ENCODE assay signal across 9 cellular contexts in the genomic region with DNA sequence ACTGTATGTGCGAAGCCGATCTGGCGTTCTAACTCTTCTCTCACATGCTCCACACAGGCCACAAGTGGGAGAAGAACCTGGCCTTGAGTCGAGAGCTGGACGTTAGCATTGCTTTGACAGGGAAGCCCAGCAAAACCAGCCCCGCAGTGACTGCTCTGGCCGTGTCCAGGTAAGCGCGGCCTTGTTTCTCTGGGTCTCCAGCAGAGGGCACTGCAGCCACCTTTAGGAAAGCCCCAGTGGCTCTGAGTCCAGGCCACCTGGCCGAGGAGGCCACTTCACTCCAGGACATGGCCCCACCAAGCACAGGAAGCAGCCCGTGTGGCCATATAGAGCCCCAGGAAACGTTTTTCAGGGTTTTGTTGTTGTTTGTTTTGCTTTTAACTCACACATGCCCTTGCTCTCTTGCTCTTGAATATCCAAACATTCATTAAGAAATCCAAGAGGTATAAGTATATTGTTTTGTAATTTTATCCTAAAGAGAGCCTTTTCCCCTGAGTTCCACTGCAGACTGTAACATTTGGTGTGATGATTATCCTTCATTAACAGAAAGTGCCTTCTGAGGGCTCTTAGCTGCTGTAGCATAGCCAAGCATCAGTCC. TPM values are rescaled to one million over a fixed set of nuclear protein-coding genes. Genes with fewer than 3 reads are reported as not detected.
A peak's percentile ranks its signal among the peaks of the same experiment; 100 is the strongest.
DNase-seq lines count a peak whose midpoint lies in the region; ATAC-seq, FAIRE-seq and TF ChIP-seq lines count a peak whose summit lies in the region.
"Had no signal": no experiment of that assay in that cellular context is flagged by ENCODE, and none has a peak within 500 bp of the region (broad histone marks: within the 10 kb centered on the region; RNA-seq: fewer than 3 reads in every experiment).

No MANE protein-coding gene starts in this region.

- H3K79me2 ChIP-seq in H1 (ENCODE audit: control insufficient read depth in 1 of 2, insufficient read depth in 2 of 2, low read length in 2 of 2) = no peaks in the 10 kb centered on the region

- peaks cover 2% of the 10 kb centered on the region; the same call in 1 of the 2 replicates for H3K23me2 ChIP-seq in H1 (ENCODE audit: low read depth, low read length)

- H3K18ac ChIP-seq in H1 (ENCODE audit: extremely low read depth, low read length) (no peak overlapping the region), mesenchymal stem cell (ENCODE audit: low read depth in 1 of 2, low read length in 2 of 2) (no peak overlapping the region)

- no peaks in the 10 kb centered on the region for H3K4me1 ChIP-seq in H1 (replicated peaks in 1 of 4; ENCODE audit: control insufficient read depth in 3 of 4, insufficient read depth in 4 of 4, low read length in 3 of 4)
- H3K4me1 ChIP-seq in mesenchymal stem cell (ENCODE audit: control insufficient read depth, insufficient read depth, low read depth, low read length) = no peaks in the 10 kb centered on the region
- H3K4me1 ChIP-seq in thoracic aorta (ENCODE audit: control insufficient read depth in 1 of 2, low read depth in 2 of 2) = no peaks in the 10 kb centered on the region

- POLR2A ChIA-PET in H1 (lab: Charles Lee; ENCODE audit: partially characterized antibody) = no interaction called here

- no peaks in the 10 kb centered on the region for H3K79me1 ChIP-seq in H1 (ENCODE audit: low read depth, low read length)
- H3K79me1 ChIP-seq in mesenchymal stem cell (replicated peaks; ENCODE audit: low read length, poor library complexity, severe bottlenecking) = no peaks in the 10 kb centered on the region

- H3K4me3 ChIP-seq in H1 (ENCODE audit: extremely low read depth in 1 of 4, insufficient read depth in 2 of 4, low read depth in 3 of 4, low read length in 4 of 4) (no peak overlapping the region), mesenchymal stem cell (ENCODE audit: insufficient read depth in 1 of 2, low read depth in 1 of 2, low read length in 2 of 2) (no peak overlapping the region), thoracic aorta (no peak overlapping the region)

- H3K36me3 ChIP-seq in H1 (ENCODE audit: control insufficient read depth in 2 of 4, insufficient read depth in 4 of 4, low read length in 3 of 4) = no peaks in the 10 kb centered on the region
- no peaks in the 10 kb centered on the region for H3K36me3 ChIP-seq in mesenchymal stem cell (ENCODE audit: control insufficient read depth in 1 of 2, insufficient read depth in 2 of 2, low read depth in 1 of 2, low read length in 2 of 2)
- no peaks in the 10 kb centered on the region for H3K36me3 ChIP-seq in thoracic aorta

- H2AK5ac ChIP-seq in H1 (ENCODE audit: low read depth, low read length) (no peak overlapping the region), mesenchymal stem cell (ENCODE audit: low read length, severe bottlenecking) (no peak overlapping the region)

- H4K20me1 ChIP-seq in H1 (replicated peaks in 1 of 2; ENCODE audit: control insufficient read depth in 1 of 2, insufficient read depth in 2 of 2, low read length in 2 of 2) = no peaks in the 10 kb centered on the region

- H3K4ac ChIP-seq in H1 (replicated peaks; ENCODE audit: insufficient read length, low read depth, low read length) (no peak overlapping the region), mesenchymal stem cell (ENCODE audit: low read depth in 1 of 2, low read length in 2 of 2) (no peak overlapping the region)

- H4K8ac ChIP-seq in H1 (ENCODE audit: extremely low read depth, insufficient read depth, low read length) (no peak overlapping the region), mesenchymal stem cell (ENCODE audit: low read length) (no peak overlapping the region)

- H2AFZ ChIP-seq in H1 (ENCODE audit: low read length) = 0 out of 2 replicates have a peak overlapping the region, but pooled peaks have one; percentile 63
- H2AFZ ChIP-seq in mesenchymal stem cell (ENCODE audit: low read depth, low read length) = no peak overlapping the region

- no peak overlapping the region for H4K5ac ChIP-seq in H1 (ENCODE audit: insufficient read length, low read depth, low read length)

- H4K91ac ChIP-seq in H1 (replicated peaks; ENCODE audit: insufficient read length, low read length) (no peak overlapping the region), mesenchymal stem cell (ENCODE audit: low read length) (no peak overlapping the region)

- H3K14ac ChIP-seq in H1 (ENCODE audit: insufficient read length) (no peak overlapping the region), mesenchymal stem cell (ENCODE audit: low read length in 2 of 2) (no peak overlapping the region)

- H2BK15ac ChIP-seq in H1 (ENCODE audit: low read length) (no peak overlapping the region), mesenchymal stem cell (ENCODE audit: low read depth, poor library complexity, severe bottlenecking) (no peak overlapping the region)

- ATAC-seq in thoracic aorta (ENCODE audit: insufficient number of reproducible peaks, low FRiP score, low read depth) (peak; percentile 44), GM21576 (IDR thresholded peaks at IDR 0.05; ENCODE audit: unreplicated experiment) (no peak)

- H2BK120ac ChIP-seq in H1 (replicated peaks; ENCODE audit: low read depth, low read length) (no peak overlapping the region), mesenchymal stem cell (ENCODE audit: low read depth, low read length) (no peak overlapping the region)

- peak; percentile 92 to 97 for TF ChIP-seq RAD21 in H1 (IDR thresholded peaks at IDR 0.05 in 1 of 2, conservative IDR thresholded peaks at IDR 0.05 in 1 of 2; ENCODE audit: low read depth in 2 of 2, low read length in 2 of 2)

- H3K23ac ChIP-seq in H1 (ENCODE audit: insufficient read length) (no peak overlapping the region), mesenchymal stem cell (ENCODE audit: low read length in 2 of 2) (no peak overlapping the region)

- H3K27ac ChIP-seq in H1 (ENCODE audit: low read depth, low read length) (no peak overlapping the region), mesenchymal stem cell (ENCODE audit: low read length, poor library complexity, severe bottlenecking) (no peak overlapping the region), thoracic aorta (no peak overlapping the region)

- TF ChIP-seq CTCF in H1 (IDR thresholded peaks at IDR 0.05; ENCODE audit: control extremely low read depth in 1 of 3, insufficient read depth in 1 of 3, low read depth in 1 of 3, low read length in 3 of 3) (peak; percentile 84 to 98 (median 93)), thoracic aorta (IDR thresholded peaks at IDR 0.05) (peak; percentile 85)

- no peak for TF ChIP-seq EP300 in H1 (IDR thresholded peaks at IDR 0.05; ENCODE audit: borderline replicate concordance in 1 of 2, low read depth in 2 of 2, low read length in 2 of 2)

- no peak overlapping the region for H3K9ac ChIP-seq in H1 (replicated peaks in 1 of 4; ENCODE audit: extremely low read depth in 1 of 4, low read depth in 3 of 4, low read length in 3 of 4)
- H3K9ac ChIP-seq in mesenchymal stem cell (ENCODE audit: low read length) = no peak overlapping the region

- H3K27me3 ChIP-seq in H1 (replicated peaks in 1 of 4; ENCODE audit: control insufficient read depth in 3 of 4, extremely low read depth in 1 of 4, insufficient read depth in 3 of 4, low read length in 3 of 4) (no peaks in the 10 kb centered on the region), mesenchymal stem cell (ENCODE audit: control insufficient read depth in 1 of 2, insufficient read depth in 1 of 2, low read length in 2 of 2) (peaks cover 8 to 38% of the 10 kb centered on the region in 2 experiments), thoracic aorta (replicated peaks; ENCODE audit: insufficient read depth) (no peaks in the 10 kb centered on the region)

- no peak for TF ChIP-seq POLR2A in H1 (IDR thresholded peaks at IDR 0.05; ENCODE audit: control extremely low read depth in 1 of 2, low read depth in 2 of 2, low read length in 2 of 2)

- no peak overlapping the region for H3K4me2 ChIP-seq in H1 (ENCODE audit: insufficient read depth in 1 of 2, low read depth in 2 of 2, low read length in 2 of 2)
- no peak overlapping the region for H3K4me2 ChIP-seq in mesenchymal stem cell (ENCODE audit: low read length, poor library complexity, severe bottlenecking)

- no peak overlapping the region for H2BK20ac ChIP-seq in H1 (ENCODE audit: low read length)

- DNase-seq in NCI-H2196 (lab: John Stamatoyannopoulos, UW; ENCODE audit: unreplicated experiment) (peak; percentile 1), NCI-H2196 treated with DMSO at 0.1 percent for 48 hours (lab: John Stamatoyannopoulos, UW; ENCODE audit: unreplicated experiment) (no peak), LHCN-M2 (ENCODE audit: low read depth) (peak; percentile 6), H1 (ENCODE audit: low read depth in 1 of 2, low spot score in 2 of 2) (peak; percentile 44 to 88), mesenchymal stem cell (peak; percentile 22), thoracic aorta (ENCODE audit: low spot score) (no peak)
- DNase-seq in activated CD4-positive, alpha-beta T cell treated with anti-CD3 and anti-CD28 coated beads for 4 hours = peak; percentile 15 to 18

- no peak overlapping the region for H2BK5ac ChIP-seq in H1 (ENCODE audit: low read depth, low read length)
- H2BK5ac ChIP-seq in mesenchymal stem cell (ENCODE audit: low read depth, low read length, poor library complexity, severe bottlenecking) = no peak overlapping the region

- 42% methylated on average over 12 of the region's 12 CpGs; no CpG with 5 or more reads in 1 of the 2 experiments for WGBS in H1 (ENCODE audit: extremely low coverage in 1 of 2, insufficient coverage in 1 of 2, insufficient read length in 1 of 2, insufficient replicate concordance in 2 of 2, low coverage in 1 of 2, low lambda C conversion rate in 2 of 2, missing lambda C conversion rate in 1 of 2), 2 experiments
- WGBS in mesenchymal stem cell = 30% methylated on average over 10 of the region's 12 CpGs

- H3K9me3 ChIP-seq in H1 (ENCODE audit: insufficient read depth in 2 of 2, low read depth in 1 of 2, low read length in 1 of 2) = no peaks in the 10 kb centered on the region
- H3K9me3 ChIP-seq in mesenchymal stem cell (ENCODE audit: control insufficient read depth, low read length) = no peaks in the 10 kb centered on the region
- no peaks in the 10 kb centered on the region for H3K9me3 ChIP-seq in thoracic aorta

- H2BK12ac ChIP-seq in H1 (ENCODE audit: low read depth, low read length) = no peak overlapping the region
- no peak overlapping the region for H2BK12ac ChIP-seq in mesenchymal stem cell (ENCODE audit: low read length in 2 of 2)

- peak; percentile 90 for FAIRE-seq in H1 (lab: Jason Lieb, UNC)
- FAIRE-seq: G401.6 had no signal

- CTCF ChIA-PET in H1 (lab: Charles Lee; ENCODE audit: partially characterized antibody) = interaction anchor here (0.6 to 2.9 kb wide), 17 partner anchors 8 to 436 kb away, joined by 3 to 17 read pairs (median 3); no protein-coding TSS in a partner anchor

- no peak overlapping the region for H3K56ac ChIP-seq in H1 (replicated peaks; ENCODE audit: insufficient read length, low read depth, low read length)

RNA-seq across cellular contexts. Expression of a gene that starts 41.8 kb away (rescaled TPM):
- total RNA-seq in LHCN-M2 (2014; rRNA removed) (not detected in 2 replicates), thoracic aorta (not detected)
- not detected for polyA plus RNA-seq in LHCN-M2 (2012)
- not detected in 2 replicates for total RNA-seq in H1 (2021; fragmentation: NEBNext Ultra II Directional; extraction: Animal tissue kit (Norgen Biotek cat#: 25700))
- not detected in 2 replicates for polyA plus RNA-seq in H1 (2011; rRNA removed)
- not detected for polyA plus RNA-seq in H1 (2011; cell fraction: cytosol; rRNA removed)
- not detected for polyA plus RNA-seq in H1 (2011; cell fraction: nucleus; rRNA removed)
- not detected in 4 replicates for polyA plus RNA-seq in H1 (2012, experiment 1 of 2)
- not detected for polyA plus RNA-seq in H1 (2012, experiment 2 of 2)
- not detected for polyA plus RNA-seq in H1 (2013, experiment 1 of 2)
- polyA plus RNA-seq in H1 (2013, experiment 2 of 2) = not detected
- polyA minus RNA-seq in H1 (2011; rRNA and poly(A)+ RNA removed) = not detected in 2 replicates
- not detected for polyA minus RNA-seq in H1 (2011; cell fraction: cytosol; rRNA and poly(A)+ RNA removed)
- not detected for polyA minus RNA-seq in H1 (2011; cell fraction: nucleus; rRNA and poly(A)+ RNA removed)
- not detected for polyA plus RNA-seq in mesenchymal stem cell (2013, experiment 1 of 2)
- not detected for polyA plus RNA-seq in mesenchymal stem cell (2013, experiment 2 of 2)

Comparison
In these comparisons a context has a peak if more than half of its experiments do, and no peak if none do; other contexts are left out.
1. DNase-seq: peak in NCI-H2196 (single experiment), LHCN-M2 (single experiment), activated CD4-positive, alpha-beta T cell treated with anti-CD3 and anti-CD28 coated beads for 4 hours (2 of 2), H1 (2 of 2) and mesenchymal stem cell (single experiment); none in NCI-H2196 treated with DMSO at 0.1 percent for 48 hours (single experiment) and thoracic aorta (single experiment).